In genomic region chr5:383621-384020, GRCh38 we compare ENCODE assay signal across 24 cellular contexts.
"Had no signal": no experiment of that assay in that cellular context is flagged by ENCODE, and none has a peak within 500 bp of the region (broad histone marks: within the 10 kb centered on the region; RNA-seq: fewer than 3 reads in every experiment).

No MANE protein-coding gene starts in this region.

- H3K4me3 Mint-ChIP-seq: activated naive CD4-positive, alpha-beta T cell treated with anti-CD3 and anti-CD28 coated beads for 36 hours; effector memory CD8-positive, alpha-beta T cell; immature natural killer cell; natural killer cell; T-helper 1 cell treated with Interleukin-12 subunit alpha and Interleukin-12 subunit beta and Interleukin-4 antibody, amounts not matched to agents 30 μg/mL and 1 μg/mL, for 36 hours; WTC11 had no signal

- H3K27me3 ChIP-seq: hepatocyte, ovary, SJSA1, tibial nerve had no signal

- ATAC-seq: effector memory CD8-positive, alpha-beta T cell; left ventricle myocardium superior; natural killer cell; WTC11 had no signal

- H3K36me3 ChIP-seq: esophagus muscularis mucosa, ovary, prostate gland, stomach, suprapubic skin, tibial nerve had no signal

- H3K4me1 Mint-ChIP-seq: immature natural killer cell, natural killer cell had no signal

- H3K9me3 ChIP-seq: ovary, prostate gland, suprapubic skin had no signal

- H3K4me2 ChIP-seq: hepatocyte had no signal

- H3K4me3 ChIP-seq: esophagus muscularis mucosa, hepatocyte, ovary, prostate gland, SJSA1, spleen, stomach, suprapubic skin, tibial nerve had no signal

- H3K27ac Mint-ChIP-seq: activated naive CD4-positive, alpha-beta T cell treated with anti-CD3 and anti-CD28 coated beads for 36 hours; effector memory CD8-positive, alpha-beta T cell; immature natural killer cell; natural killer cell; T-helper 1 cell treated with Interleukin-12 subunit alpha and Interleukin-12 subunit beta and Interleukin-4 antibody, amounts not matched to agents 30 μg/mL and 1 μg/mL, for 36 hours; WTC11 had no signal

- H3K4me1 ChIP-seq: esophagus muscularis mucosa, prostate gland, stomach, suprapubic skin, tibial nerve had no signal

- H3K79me2 ChIP-seq: hepatocyte had no signal

- DNase-seq: activated CD4-positive, alpha-beta T cell treated with anti-CD3 and anti-CD28 coated beads for 4 hours; activated naive CD4-positive, alpha-beta T cell treated with anti-CD3 and anti-CD28 coated beads for 36 hours; activated T-cell treated with anti-CD3 and anti-CD28 coated beads for 4 hours; central memory CD4-positive, alpha-beta T cell; effector memory CD8-positive, alpha-beta T cell; glutamatergic neuron; immature natural killer cell; left ventricle myocardium superior; mammary epithelial cell; midbrain; natural killer cell; spleen; stimulated activated CD4-positive, alpha-beta T cell treated with anti-CD3 and anti-CD28 coated beads, Interleukin-4, amount 100 ng/mL, for 4 hours; stomach; T1000 had no signal

- H3K27ac ChIP-seq: esophagus muscularis mucosa, hepatocyte, ovary, prostate gland, SJSA1, spleen, stomach, suprapubic skin, tibial nerve had no signal

- H2AFZ ChIP-seq: hepatocyte had no signal
